ENCODE assay signal across 18 cellular contexts in the genomic region with DNA sequence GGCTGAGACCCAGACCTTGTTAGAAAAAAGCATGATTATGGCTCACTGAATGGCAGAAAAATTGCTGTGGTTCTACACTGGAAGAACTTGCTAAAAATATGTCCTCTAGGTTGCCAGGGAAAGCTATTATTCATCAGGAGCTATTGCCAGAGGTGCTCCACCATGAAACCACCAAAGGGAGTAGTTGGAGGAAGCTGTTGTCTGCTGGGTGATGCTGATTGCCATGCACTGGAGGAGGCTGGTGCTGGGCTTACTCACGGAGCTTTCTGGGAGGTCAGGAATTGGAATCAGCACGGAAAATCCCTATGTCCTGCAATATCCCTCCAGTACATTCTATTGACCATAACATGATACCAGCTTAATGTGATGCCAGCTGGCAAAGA.
DNase-seq lines count a peak whose midpoint lies in the region; ATAC-seq and TF ChIP-seq lines count a peak whose summit lies in the region.
"Had no signal": no experiment of that assay in that cellular context is flagged by ENCODE, and none has a peak within 500 bp of the region (broad histone marks: within the 10 kb centered on the region; RNA-seq: fewer than 3 reads in every experiment).

No MANE protein-coding gene starts in this region.

- intact Hi-C loops in psoas muscle (cut with DNase I), result loop anchor here in 1 of 2 donors (5.0 kb wide), 1 partner anchor 90 kb away; no protein-coding TSS in a partner anchor
- intact Hi-C loops in cardiac septum (cut with DNase I), result no loop called here

- WGBS in psoas muscle, 3 donors, result 28 to 52% (median 34%) methylated on average over 2 of the region's 2 CpGs

- no peaks in the 10 kb centered on the region for H3K27me3 ChIP-seq in psoas muscle (ENCODE audit: insufficient read depth in 3 of 3, low read length in 2 of 3)
- H3K27me3 ChIP-seq: Peyer's patch, SJCRH30 had no signal

- H3K4me1 ChIP-seq in psoas muscle, result peaks cover 8% of the 10 kb centered on the region
- H3K4me1 ChIP-seq: Peyer's patch, SJCRH30 had no signal

- ATAC-seq in psoas muscle, result peak; percentile 60 to 85 (median 77)
- no peak for ATAC-seq in HG03280 (IDR thresholded peaks at IDR 0.05; ENCODE audit: unreplicated experiment)

- no peaks in the 10 kb centered on the region for H3K36me3 ChIP-seq in psoas muscle (ENCODE audit: insufficient read depth in 1 of 2, low read depth in 1 of 2)
- H3K36me3 ChIP-seq: Peyer's patch, SJCRH30 had no signal

- TF ChIP-seq CTCF in psoas muscle (IDR thresholded peaks at IDR 0.05), result no peak

- DNase-seq in amniotic epithelial cell (ENCODE audit: low read depth) (peak; percentile 67), kidney glomerular epithelial cell (lab: John Stamatoyannopoulos, UW) (peak; percentile 65), psoas muscle (no peak), NCI-H187 (lab: John Stamatoyannopoulos, UW) (no peak), cardiac septum (ENCODE audit: low spot score) (no peak)
- DNase-seq in activated CD4-positive, alpha-beta T cell treated with anti-CD3 and anti-CD28 coated beads, Interleukin-2, amount 50 U/mL, for 1 hour, result no peak
- DNase-seq: CD4-positive, CD25-positive, alpha-beta regulatory T cell; DMS79; H9; KBM-7; NCI-H1092; NCI-H2081; NCI-H2171; NCI-H524 treated with DMSO at 0.1 percent for 48 hours; NCI-H82; Peyer's patch; SJCRH30 had no signal

- peaks cover 20% of the 10 kb centered on the region for H3K9me3 ChIP-seq in psoas muscle
- H3K9me3 ChIP-seq: SJCRH30 had no signal

- H3K4me3 ChIP-seq in psoas muscle, result no peak overlapping the region
- H3K4me3 ChIP-seq: Peyer's patch, SJCRH30 had no signal

- no peak overlapping the region for H3K27ac ChIP-seq in psoas muscle
- H3K27ac ChIP-seq: Peyer's patch, SJCRH30 had no signal

Comparison
In these comparisons a context has a peak if more than half of its experiments do, and no peak if none do; other contexts are left out.
1. DNase-seq: peak in amniotic epithelial cell (single experiment) and kidney glomerular epithelial cell (single experiment); none in psoas muscle (0 of 2), activated CD4-positive, alpha-beta T cell treated with anti-CD3 and anti-CD28 coated beads, Interleukin-2, amount 50 U/mL, for 1 hour (single experiment), NCI-H187 (0 of 2) and cardiac septum (single experiment).